Comparison of ENCODE assay signal across 2 cellular contexts in the genomic region with DNA sequence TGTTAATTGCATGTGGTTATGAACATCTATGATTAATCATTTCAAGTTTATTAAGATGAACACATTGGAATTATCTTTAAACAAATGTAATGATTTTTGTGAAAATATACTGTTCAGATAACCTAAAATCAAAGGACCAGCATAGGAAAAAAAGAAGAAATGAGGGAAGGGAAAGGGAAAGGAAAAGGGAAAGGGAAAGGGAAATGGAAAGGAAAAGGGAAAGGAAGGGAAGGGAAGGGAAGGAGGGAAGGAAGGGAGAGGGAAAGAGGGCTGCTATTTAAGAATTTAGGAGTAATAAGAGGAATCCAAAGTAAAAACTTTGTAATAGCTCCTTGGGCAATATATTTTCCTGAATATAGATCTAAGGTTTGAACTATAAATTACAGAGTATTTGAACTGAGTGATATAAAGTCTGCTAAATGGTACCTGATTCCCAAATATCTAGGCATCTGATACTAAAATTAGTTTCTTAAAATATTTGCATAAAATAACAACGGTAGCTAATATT.
TF ChIP-seq lines count a peak whose summit lies in the region.

No MANE protein-coding gene starts in this region.

TF ChIP-seq in HepG2, 621 proteins besides CTCF, POLR2A, EP300 and RAD21 (continued from another document):
- TF ChIP-seq, protein P1, sequence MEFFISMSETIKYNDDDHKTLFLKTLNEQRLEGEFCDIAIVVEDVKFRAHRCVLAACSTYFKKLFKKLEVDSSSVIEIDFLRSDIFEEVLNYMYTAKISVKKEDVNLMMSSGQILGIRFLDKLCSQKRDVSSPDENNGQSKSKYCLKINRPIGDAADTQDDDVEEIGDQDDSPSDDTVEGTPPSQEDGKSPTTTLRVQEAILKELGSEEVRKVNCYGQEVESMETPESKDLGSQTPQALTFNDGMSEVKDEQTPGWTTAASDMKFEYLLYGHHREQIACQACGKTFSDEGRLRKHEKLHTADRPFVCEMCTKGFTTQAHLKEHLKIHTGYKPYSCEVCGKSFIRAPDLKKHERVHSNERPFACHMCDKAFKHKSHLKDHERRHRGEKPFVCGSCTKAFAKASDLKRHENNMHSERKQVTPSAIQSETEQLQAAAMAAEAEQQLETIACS (CRISPR knock-in tag; IDR thresholded peaks at IDR 0.05), result no peak
- TF ChIP-seq ZNF614 (CRISPR knock-in tag; IDR thresholded peaks at IDR 0.05; ENCODE audit: borderline replicate concordance) (no peak), HNRNPK (IDR thresholded peaks at IDR 0.05; ENCODE audit: low read depth, low read length, poor library complexity, severe bottlenecking) (peak; percentile 98), CEBPB (IDR thresholded peaks at IDR 0.05; ENCODE audit: borderline replicate concordance, low read depth, low read length) (no peak), HNRNPLL (IDR thresholded peaks at IDR 0.05; ENCODE audit: low read depth, low read length, poor library complexity, severe bottlenecking) (no peak), PCBP1 (IDR thresholded peaks at IDR 0.05; ENCODE audit: borderline replicate concordance, low read depth, low read length) (0 out of 2 replicates have a peak, but pooled peaks have one; percentile 81)
TF ChIP-seq in HepG2: peak in this region for 3.

TF ChIP-seq in HEK293, 187 proteins besides CTCF, POLR2A, EP300 and RAD21:
- TF ChIP-seq ZSCAN18 (tag by site-specific recombination; IDR thresholded peaks at IDR 0.05) (no peak), PRDM1 (tag by site-specific recombination; IDR thresholded peaks at IDR 0.05) (peak; percentile 98)
TF ChIP-seq in HEK293: peak in this region for 1.
